ENCODE assay signal across 1 cellular context in genomic region chr2:68319397-68320117, GRCh38.
TF ChIP-seq lines count a peak whose summit lies in the region.

Gene CNRIP1 (minus strand): TSS chr2:68319949. CDS start chr2:68319400, 549 bp downstream.

TF ChIP-seq in HEK293, 187 proteins besides CTCF, POLR2A, EP300 and RAD21 (continued from another document):
- TF ChIP-seq ZBTB11 (tag by site-specific recombination; conservative IDR thresholded peaks at IDR 0.05; ENCODE audit: low read depth) = 0 out of 2 replicates have a peak, but pooled peaks have one; percentile 33
- no peak for TF ChIP-seq ZNF830 (tag by site-specific recombination; IDR thresholded peaks at IDR 0.05; ENCODE audit: low read depth)
- TF ChIP-seq ZNF549 (tag by site-specific recombination; IDR thresholded peaks at IDR 0.05) = no peak
- TF ChIP-seq ZNF391 (tag by site-specific recombination; IDR thresholded peaks at IDR 0.05; ENCODE audit: borderline replicate concordance, low read depth) = no peak
- no peak for TF ChIP-seq ZNF624 (tag by site-specific recombination; IDR thresholded peaks at IDR 0.05)
- TF ChIP-seq ZNF335 (tag by site-specific recombination; conservative IDR thresholded peaks at IDR 0.05) = peak; percentile 81
- TF ChIP-seq ZNF555 (tag by site-specific recombination; conservative IDR thresholded peaks at IDR 0.05) = no peak
